In genomic region chr11:64601605-64602465, GRCh38 we compare ENCODE assay signal across 21 cellular contexts. TPM values are rescaled to one million over a fixed set of nuclear protein-coding genes. Genes with fewer than 3 reads are reported as not detected.
A peak's percentile ranks its signal among the peaks of the same experiment; 100 is the strongest.
DNase-seq lines count a peak whose midpoint lies in the region; ATAC-seq, FAIRE-seq and TF ChIP-seq lines count a peak whose summit lies in the region.
"Had no signal": no experiment of that assay in that cellular context is flagged by ENCODE, and none has a peak within 500 bp of the region (broad histone marks: within the 10 kb centered on the region; RNA-seq: fewer than 3 reads in every experiment).

No MANE protein-coding gene starts in this region.

- no peak overlapping the region for H3K4me2 ChIP-seq in K562 (ENCODE audit: insufficient read depth, low read length)
- H3K4me2 ChIP-seq: GM23338 had no signal

- H3K27me3 ChIP-seq in left ventricle myocardium inferior (ENCODE audit: low read depth): peaks cover 70% of the 10 kb centered on the region
- H3K27me3 ChIP-seq in K562 (ENCODE audit: control insufficient read depth in 2 of 2, insufficient read depth in 2 of 2, low read length in 2 of 2): peaks cover 5 to 55% of the 10 kb centered on the region in 2 experiments; a peak in 4 of 5 replicates
- H3K27me3 ChIP-seq: BE2C had no signal

- intact Hi-C loops in left ventricle myocardium superior (cut with micrococcal nuclease): no loop called here
- intact Hi-C loops in left ventricle myocardium inferior (cut with micrococcal nuclease): no loop called here
- intact Hi-C loops in K562 (cut with micrococcal nuclease): no loop called here
- intact Hi-C loops in kidney (cut with DNase I): no loop called here

- H3K9me1 ChIP-seq in K562 (ENCODE audit: control insufficient read depth, insufficient read depth, low read length): no peaks in the 10 kb centered on the region

- no peaks in the 10 kb centered on the region for H3K4me1 ChIP-seq in left ventricle myocardium inferior
- H3K4me1 ChIP-seq in K562 (replicated peaks in 1 of 2; ENCODE audit: control insufficient read depth in 2 of 2, insufficient read depth in 2 of 2, low read length in 2 of 2): peaks cover 0 to 23% of the 10 kb centered on the region in 2 experiments; a peak in 3 of 5 replicates
- no peaks in the 10 kb centered on the region for H3K4me1 ChIP-seq in kidney (ENCODE audit: control insufficient read depth in 1 of 2, insufficient read depth in 1 of 2, low read depth in 1 of 2, low read length in 2 of 2)
- H3K4me1 ChIP-seq: BE2C had no signal

- 4% methylated on average over 11 of the region's 12 CpGs for WGBS in K562 (ENCODE audit: insufficient coverage, low coverage, missing lambda C conversion rate)

- H2AFZ ChIP-seq in K562 (ENCODE audit: low read depth, low read length): no peak overlapping the region
- H2AFZ ChIP-seq: GM23338 had no signal

- H3K79me2 ChIP-seq in K562 (ENCODE audit: control insufficient read depth, insufficient read depth, low read length): no peaks in the 10 kb centered on the region

- TF ChIP-seq EP300 in K562 (IDR thresholded peaks at IDR 0.05; ENCODE audit: low read length): no peak

- in situ Hi-C loops in K562 (cut with MboI): no loop called here

- POLR2A ChIA-PET in K562 (lab: Yijun Ruan, JAX): no interaction called here

- FAIRE-seq in K562 (lab: Jason Lieb, UNC) (no peak), kidney (lab: Jason Lieb, UNC) (no peak)
- FAIRE-seq: A204.1 had no signal

- DNase-seq in left ventricle myocardium superior (peak; percentile 15), left ventricle myocardium inferior (no peak), K562 (ENCODE audit: extremely low read depth in 1 of 4, low spot score in 3 of 4) (no peak), kidney (peak; percentile 56), NCI-H2081 (lab: John Stamatoyannopoulos, UW) (no peak), HCEC 1CT (no peak), HUDEP-2 (lab: John Stamatoyannopoulos, UW; ENCODE audit: unreplicated experiment in 76 of 76) (no peak)
- DNase-seq: ACHN; BE2C; Calu3; CD4-positive, alpha-beta memory T cell; DMS79 treated with DMSO at 0.1 percent for 48 hours; GF-D8; H9; IMR-90; KBM-7 had no signal

- H3K4me3 ChIP-seq in left ventricle myocardium inferior: no peak overlapping the region
- no peak overlapping the region for H3K4me3 ChIP-seq in K562
- no peak overlapping the region for H3K4me3 ChIP-seq in kidney (ENCODE audit: low read length in 2 of 2)
- H3K4me3 ChIP-seq: GM23338 had no signal

- H3K36me3 ChIP-seq in left ventricle myocardium inferior: no peaks in the 10 kb centered on the region
- no peaks in the 10 kb centered on the region for H3K36me3 ChIP-seq in K562 (ENCODE audit: control insufficient read depth, insufficient read depth, low read length)
- H3K36me3 ChIP-seq in kidney (ENCODE audit: control insufficient read depth in 1 of 2, insufficient read depth in 2 of 2, low read length in 2 of 2): no peaks in the 10 kb centered on the region
- H3K36me3 ChIP-seq: BE2C had no signal

- H3K9ac ChIP-seq in K562 (ENCODE audit: insufficient read depth in 1 of 2, low read depth in 2 of 2, low read length in 2 of 2) (no peak overlapping the region), kidney (ENCODE audit: low read length in 2 of 2) (no peak overlapping the region)

- TF ChIP-seq RAD21 in K562 (CRISPR knock-in tag; conservative IDR thresholded peaks at IDR 0.05 in 1 of 2, IDR thresholded peaks at IDR 0.05 in 1 of 2): no peak

- CTCF ChIA-PET in K562 (lab: Yijun Ruan, JAX; ENCODE audit: low intra/inter-chr PET ratio): no interaction called here

- peaks cover 10% of the 10 kb centered on the region for H4K20me1 ChIP-seq in K562 (replicated peaks; ENCODE audit: control insufficient read depth, insufficient read depth, low read length)

- ATAC-seq in left ventricle myocardium superior: no peak
- ATAC-seq in K562: no peak
- ATAC-seq: GM23338 had no signal

- TF ChIP-seq CTCF in left ventricle myocardium inferior (IDR thresholded peaks at IDR 0.05; ENCODE audit: borderline replicate concordance) (no peak), K562 (IDR thresholded peaks at IDR 0.05 in 2 of 3, conservative IDR thresholded peaks at IDR 0.05 in 1 of 3; ENCODE audit: insufficient read depth in 2 of 3, low read depth in 1 of 3, low read length in 3 of 3) (no peak), kidney (IDR thresholded peaks at IDR 0.05; ENCODE audit: borderline replicate concordance, extremely low read depth, insufficient read depth) (no peak)

- no peak for TF ChIP-seq POLR2A in K562 (conservative IDR thresholded peaks at IDR 0.05)

- BruUV-seq in K562 (replicated peaks; lab: Mats Ljungman, UMichigan): no TSS peak

- H3K27ac ChIP-seq in left ventricle myocardium inferior (replicated peaks) (no peak overlapping the region), K562 (ENCODE audit: extremely low read depth, low read depth, low read length) (no peak overlapping the region), kidney (ENCODE audit: low read depth in 2 of 2, low read length in 2 of 2) (no peak overlapping the region)
- H3K27ac ChIP-seq: C4-2B, HL-60 had no signal

- H3K9me3 ChIP-seq in left ventricle myocardium inferior (replicated peaks) (no peaks in the 10 kb centered on the region), K562 (replicated peaks; ENCODE audit: control insufficient read depth, insufficient read depth, low read depth, low read length) (no peaks in the 10 kb centered on the region), kidney (ENCODE audit: control insufficient read depth in 1 of 2, low read length in 2 of 2) (no peaks in the 10 kb centered on the region)
- H3K9me3 ChIP-seq: BE2C had no signal

TF ChIP-seq in K562, 482 proteins besides CTCF, POLR2A, EP300 and RAD21:
- peak; percentile 54; the same call in 1 of the 2 replicates for TF ChIP-seq PKNOX1 (IDR thresholded peaks at IDR 0.05)
- no peak for TF ChIP-seq ZNF551 (CRISPR knock-in tag; IDR thresholded peaks at IDR 0.05)
TF ChIP-seq in K562: peak in this region for 1.

RNA-seq across cellular contexts. Expression of gene SLC22A12, which starts 10.8 kb away (rescaled TPM):
- total RNA-seq in left ventricle myocardium superior (not detected), left ventricle myocardium inferior (not detected), K562 (2014; rRNA removed) (not detected in 2 replicates), K562 (2014; rRNA removed; fragmentation: Illumina TruSeq; extraction: Trizol) (not detected in 2 replicates), K562 (2015; rRNA removed; fragmentation: Illumina TruSeq; extraction: Trizol) (not detected in 2 replicates), K562 (2021) (not detected in 2 replicates), kidney (5.3 TPM)
- total RNA-seq in K562 (2011; cell fraction: chromatin; rRNA removed; ENCODE audit: low replicate concordance): not detected in 2 replicates
- not detected in 2 replicates for total RNA-seq in K562 (2011; cell fraction: nucleolus; rRNA removed)
- total RNA-seq in K562 (2011; cell fraction: nucleoplasm; rRNA removed): not detected in 2 replicates
- polyA plus RNA-seq in K562 (2011; rRNA removed) (not detected in 2 replicates), K562 (2014; fragmentation: Illumina TruSeq; extraction: Trizol) (not detected in 2 replicates), K562 (2014; fragmentation: Nextera tagmentation; extraction: Ambion mirVana) (not detected), K562 (2014; rRNA removed) (not detected in 2 replicates), kidney (ENCODE audit: insufficient read depth, low read depth, low replicate concordance) (85.9 TPM)
- polyA plus RNA-seq in K562 (2011; cell fraction: cytosol; rRNA removed): not detected in 2 replicates
- polyA plus RNA-seq in K562 (2011; cell fraction: nucleus; rRNA removed): not detected in 2 replicates
- polyA plus RNA-seq in K562 (2012): not detected in 2 replicates
- not detected in 2 replicates for polyA minus RNA-seq in K562 (2011; rRNA and poly(A)+ RNA removed)
- polyA minus RNA-seq in K562 (2011; cell fraction: cytosol; rRNA and poly(A)+ RNA removed): not detected in 2 replicates
- not detected in 2 replicates for polyA minus RNA-seq in K562 (2011; cell fraction: nucleus; rRNA and poly(A)+ RNA removed)
- total RNA-seq: Calu3; CD4-positive, alpha-beta memory T cell; GM23338; H9; HT1080; IMR-90 had no signal
- polyA plus RNA-seq: CD4-positive, alpha-beta memory T cell; GM23338; IMR-90 had no signal

RNA-seq across cellular contexts. Expression of gene SLC22A11, which starts 46.1 kb away (rescaled TPM):
- total RNA-seq in left ventricle myocardium superior: not detected
- not detected for total RNA-seq in left ventricle myocardium inferior
- total RNA-seq in K562 (2011; cell fraction: chromatin; rRNA removed; ENCODE audit: low replicate concordance): 0.39 TPM in 1 of 2 replicates, not detected in the other
- 0.17 and 0.26 TPM in 2 replicates for total RNA-seq in K562 (2011; cell fraction: nucleolus; rRNA removed)
- 0.44 TPM in 1 of 2 replicates, not detected in the other for total RNA-seq in K562 (2011; cell fraction: nucleoplasm; rRNA removed)
- total RNA-seq in K562 (2014; rRNA removed): not detected in 2 replicates
- not detected in 2 replicates for total RNA-seq in K562 (2014; rRNA removed; fragmentation: Illumina TruSeq; extraction: Trizol)
- not detected in 2 replicates for total RNA-seq in K562 (2015; rRNA removed; fragmentation: Illumina TruSeq; extraction: Trizol)
- not detected in 2 replicates for total RNA-seq in K562 (2021)
- polyA plus RNA-seq in K562 (2011; rRNA removed): 0.07 TPM in 1 of 2 replicates, not detected in the other
- polyA plus RNA-seq in K562 (2011; cell fraction: cytosol; rRNA removed): 0.09 TPM in 1 of 2 replicates, not detected in the other
- 0.08 and 0.28 TPM in 2 replicates for polyA plus RNA-seq in K562 (2011; cell fraction: nucleus; rRNA removed)
- polyA plus RNA-seq in K562 (2012): 0.05 and 0.08 TPM in 2 replicates
- polyA plus RNA-seq in K562 (2014; fragmentation: Illumina TruSeq; extraction: Trizol): not detected in 2 replicates
- not detected for polyA plus RNA-seq in K562 (2014; fragmentation: Nextera tagmentation; extraction: Ambion mirVana)
- 0.07 TPM in 1 of 2 replicates, not detected in the other for polyA plus RNA-seq in K562 (2014; rRNA removed)
- not detected in 2 replicates for polyA minus RNA-seq in K562 (2011; rRNA and poly(A)+ RNA removed)
- not detected in 2 replicates for polyA minus RNA-seq in K562 (2011; cell fraction: cytosol; rRNA and poly(A)+ RNA removed)
- not detected in 2 replicates for polyA minus RNA-seq in K562 (2011; cell fraction: nucleus; rRNA and poly(A)+ RNA removed)
- 9.4 TPM for total RNA-seq in kidney
- polyA plus RNA-seq in kidney (ENCODE audit: insufficient read depth, low read depth, low replicate concordance): 105 TPM
- total RNA-seq: Calu3; CD4-positive, alpha-beta memory T cell; GM23338; H9; HT1080; IMR-90 had no signal
- polyA plus RNA-seq: CD4-positive, alpha-beta memory T cell; GM23338; IMR-90 had no signal

Comparison
In these comparisons a context has a peak if more than half of its experiments do, and no peak if none do; other contexts are left out.
1. DNase-seq: peak in left ventricle myocardium superior (single experiment) and kidney (single experiment); none in left ventricle myocardium inferior (single experiment), K562 (0 of 4), NCI-H2081 (0 of 2), HCEC 1CT (single experiment) and HUDEP-2 (0 of 76).